ENCODE assay signal across 1 cellular context in the genomic region with DNA sequence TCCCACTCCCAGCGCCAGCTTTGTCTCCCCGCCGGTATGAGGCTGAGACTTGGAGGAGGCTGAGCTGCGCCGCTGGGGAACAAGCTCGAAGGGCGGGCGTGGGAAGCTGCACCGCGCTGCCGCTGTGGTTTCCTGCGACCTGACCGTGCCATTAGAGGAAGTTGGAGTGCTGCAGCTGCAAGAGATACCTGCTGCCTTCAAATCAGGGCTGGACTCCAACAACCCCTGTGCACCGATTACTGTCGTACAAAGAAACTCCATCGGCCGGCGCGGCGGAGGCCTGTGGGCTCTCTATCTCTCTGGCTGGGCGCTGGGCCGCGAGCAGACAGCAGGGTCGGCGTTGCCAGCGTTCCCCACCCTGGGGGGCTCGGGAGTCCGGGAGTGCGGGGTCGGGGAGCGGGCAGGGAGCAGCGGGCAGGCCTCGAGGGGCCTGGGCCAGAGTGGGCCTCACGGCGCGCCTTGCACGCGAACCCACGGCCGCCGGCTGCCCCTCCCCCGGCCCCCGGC.
TF ChIP-seq lines count a peak whose summit lies in the region.

No MANE protein-coding gene starts in this region.

TF ChIP-seq in K562, 482 proteins besides CTCF, POLR2A, EP300 and RAD21 (continued from another document and continues in another):
- peak; percentile 84; the same call in 1 of the 2 replicates for TF ChIP-seq FOXK1 (CRISPR knock-in tag; IDR thresholded peaks at IDR 0.05; ENCODE audit: borderline replicate concordance)
- no peak for TF ChIP-seq ZNF140 (CRISPR knock-in tag; IDR thresholded peaks at IDR 0.05)
- TF ChIP-seq ZNF830 (CRISPR knock-in tag; IDR thresholded peaks at IDR 0.05): no peak
- peak; percentile 55; the same call in 1 of the 2 replicates for TF ChIP-seq HLTF (IDR thresholded peaks at IDR 0.05)
- TF ChIP-seq SRSF9 (IDR thresholded peaks at IDR 0.05; ENCODE audit: borderline replicate concordance, low read depth, low read length): no peak
- no peak for TF ChIP-seq KLF6 (CRISPR knock-in tag; IDR thresholded peaks at IDR 0.05; ENCODE audit: borderline replicate concordance)
- TF ChIP-seq ZNF764 (CRISPR knock-in tag; IDR thresholded peaks at IDR 0.05; ENCODE audit: low read depth): no peak
- TF ChIP-seq, protein P1, sequence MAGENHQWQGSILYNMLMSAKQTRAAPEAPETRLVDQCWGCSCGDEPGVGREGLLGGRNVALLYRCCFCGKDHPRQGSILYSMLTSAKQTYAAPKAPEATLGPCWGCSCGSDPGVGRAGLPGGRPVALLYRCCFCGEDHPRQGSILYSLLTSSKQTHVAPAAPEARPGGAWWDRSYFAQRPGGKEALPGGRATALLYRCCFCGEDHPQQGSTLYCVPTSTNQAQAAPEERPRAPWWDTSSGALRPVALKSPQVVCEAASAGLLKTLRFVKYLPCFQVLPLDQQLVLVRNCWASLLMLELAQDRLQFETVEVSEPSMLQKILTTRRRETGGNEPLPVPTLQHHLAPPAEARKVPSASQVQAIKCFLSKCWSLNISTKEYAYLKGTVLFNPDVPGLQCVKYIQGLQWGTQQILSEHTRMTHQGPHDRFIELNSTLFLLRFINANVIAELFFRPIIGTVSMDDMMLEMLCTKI (IDR thresholded peaks at IDR 0.05; ENCODE audit: partially characterized antibody): no peak
- peak; percentile 62; the same call in 1 of the 2 replicates for TF ChIP-seq ZBED1 (IDR thresholded peaks at IDR 0.05)
- no peak for TF ChIP-seq CREBBP (IDR thresholded peaks at IDR 0.05; ENCODE audit: low read depth, low read length)
- TF ChIP-seq, protein P2, sequence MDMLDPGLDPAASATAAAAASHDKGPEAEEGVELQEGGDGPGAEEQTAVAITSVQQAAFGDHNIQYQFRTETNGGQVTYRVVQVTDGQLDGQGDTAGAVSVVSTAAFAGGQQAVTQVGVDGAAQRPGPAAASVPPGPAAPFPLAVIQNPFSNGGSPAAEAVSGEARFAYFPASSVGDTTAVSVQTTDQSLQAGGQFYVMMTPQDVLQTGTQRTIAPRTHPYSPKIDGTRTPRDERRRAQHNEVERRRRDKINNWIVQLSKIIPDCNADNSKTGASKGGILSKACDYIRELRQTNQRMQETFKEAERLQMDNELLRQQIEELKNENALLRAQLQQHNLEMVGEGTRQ (CRISPR knock-in tag; IDR thresholded peaks at IDR 0.05): no peak
- no peak for TF ChIP-seq GABPA (tag; conservative IDR thresholded peaks at IDR 0.05; ENCODE audit: low read depth)
- no peak for TF ChIP-seq POLR2B (IDR thresholded peaks at IDR 0.05; ENCODE audit: low read depth, partially characterized antibody)
- no peak for TF ChIP-seq ZNF551 (CRISPR knock-in tag; IDR thresholded peaks at IDR 0.05)
- no peak for TF ChIP-seq ZNF121 (CRISPR knock-in tag; conservative IDR thresholded peaks at IDR 0.05)
- no peak for TF ChIP-seq TCF7L2 (IDR thresholded peaks at IDR 0.05; ENCODE audit: low read depth, low read length)
- TF ChIP-seq, protein P3, sequence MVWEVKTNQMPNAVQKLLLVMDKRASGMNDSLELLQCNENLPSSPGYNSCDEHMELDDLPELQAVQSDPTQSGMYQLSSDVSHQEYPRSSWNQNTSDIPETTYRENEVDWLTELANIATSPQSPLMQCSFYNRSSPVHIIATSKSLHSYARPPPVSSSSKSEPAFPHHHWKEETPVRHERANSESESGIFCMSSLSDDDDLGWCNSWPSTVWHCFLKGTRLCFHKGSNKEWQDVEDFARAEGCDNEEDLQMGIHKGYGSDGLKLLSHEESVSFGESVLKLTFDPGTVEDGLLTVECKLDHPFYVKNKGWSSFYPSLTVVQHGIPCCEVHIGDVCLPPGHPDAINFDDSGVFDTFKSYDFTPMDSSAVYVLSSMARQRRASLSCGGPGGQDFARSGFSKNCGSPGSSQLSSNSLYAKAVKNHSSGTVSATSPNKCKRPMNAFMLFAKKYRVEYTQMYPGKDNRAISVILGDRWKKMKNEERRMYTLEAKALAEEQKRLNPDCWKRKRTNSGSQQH (CRISPR knock-in tag; IDR thresholded peaks at IDR 0.05): no peak
- 0 out of 2 replicates have a peak, but pooled peaks have one; percentile 11 for TF ChIP-seq ELF1 (tag; IDR thresholded peaks at IDR 0.05)
- TF ChIP-seq BMI1 (IDR thresholded peaks at IDR 0.05; ENCODE audit: low read length): no peak
- no peak for TF ChIP-seq ZBTB40 (IDR thresholded peaks at IDR 0.05)
- TF ChIP-seq ZBTB40 (CRISPR knock-in tag; IDR thresholded peaks at IDR 0.05): no peak
- no peak for TF ChIP-seq ZNF23 (CRISPR knock-in tag; IDR thresholded peaks at IDR 0.05)
- peak; percentile 81 for TF ChIP-seq SPI1 (IDR thresholded peaks at IDR 0.05; ENCODE audit: borderline replicate concordance, low read depth, low read length)
- TF ChIP-seq TAF1 (IDR thresholded peaks at IDR 0.05; ENCODE audit: control insufficient read depth, extremely low read depth, insufficient read depth, low read length, severe bottlenecking): no peak
- TF ChIP-seq DLX4 (CRISPR knock-in tag; IDR thresholded peaks at IDR 0.05): no peak
- no peak for TF ChIP-seq GATAD2B (IDR thresholded peaks at IDR 0.05; ENCODE audit: borderline replicate concordance)
- no peak for TF ChIP-seq ZFP30 (CRISPR knock-in tag; IDR thresholded peaks at IDR 0.05; ENCODE audit: borderline replicate concordance)
- no peak for TF ChIP-seq ZBTB9 (CRISPR knock-in tag; IDR thresholded peaks at IDR 0.05)
- no peak for TF ChIP-seq ZNF316 (IDR thresholded peaks at IDR 0.05)
- no peak for TF ChIP-seq ZNF12 (CRISPR knock-in tag; IDR thresholded peaks at IDR 0.05)
- TF ChIP-seq, protein P4, sequence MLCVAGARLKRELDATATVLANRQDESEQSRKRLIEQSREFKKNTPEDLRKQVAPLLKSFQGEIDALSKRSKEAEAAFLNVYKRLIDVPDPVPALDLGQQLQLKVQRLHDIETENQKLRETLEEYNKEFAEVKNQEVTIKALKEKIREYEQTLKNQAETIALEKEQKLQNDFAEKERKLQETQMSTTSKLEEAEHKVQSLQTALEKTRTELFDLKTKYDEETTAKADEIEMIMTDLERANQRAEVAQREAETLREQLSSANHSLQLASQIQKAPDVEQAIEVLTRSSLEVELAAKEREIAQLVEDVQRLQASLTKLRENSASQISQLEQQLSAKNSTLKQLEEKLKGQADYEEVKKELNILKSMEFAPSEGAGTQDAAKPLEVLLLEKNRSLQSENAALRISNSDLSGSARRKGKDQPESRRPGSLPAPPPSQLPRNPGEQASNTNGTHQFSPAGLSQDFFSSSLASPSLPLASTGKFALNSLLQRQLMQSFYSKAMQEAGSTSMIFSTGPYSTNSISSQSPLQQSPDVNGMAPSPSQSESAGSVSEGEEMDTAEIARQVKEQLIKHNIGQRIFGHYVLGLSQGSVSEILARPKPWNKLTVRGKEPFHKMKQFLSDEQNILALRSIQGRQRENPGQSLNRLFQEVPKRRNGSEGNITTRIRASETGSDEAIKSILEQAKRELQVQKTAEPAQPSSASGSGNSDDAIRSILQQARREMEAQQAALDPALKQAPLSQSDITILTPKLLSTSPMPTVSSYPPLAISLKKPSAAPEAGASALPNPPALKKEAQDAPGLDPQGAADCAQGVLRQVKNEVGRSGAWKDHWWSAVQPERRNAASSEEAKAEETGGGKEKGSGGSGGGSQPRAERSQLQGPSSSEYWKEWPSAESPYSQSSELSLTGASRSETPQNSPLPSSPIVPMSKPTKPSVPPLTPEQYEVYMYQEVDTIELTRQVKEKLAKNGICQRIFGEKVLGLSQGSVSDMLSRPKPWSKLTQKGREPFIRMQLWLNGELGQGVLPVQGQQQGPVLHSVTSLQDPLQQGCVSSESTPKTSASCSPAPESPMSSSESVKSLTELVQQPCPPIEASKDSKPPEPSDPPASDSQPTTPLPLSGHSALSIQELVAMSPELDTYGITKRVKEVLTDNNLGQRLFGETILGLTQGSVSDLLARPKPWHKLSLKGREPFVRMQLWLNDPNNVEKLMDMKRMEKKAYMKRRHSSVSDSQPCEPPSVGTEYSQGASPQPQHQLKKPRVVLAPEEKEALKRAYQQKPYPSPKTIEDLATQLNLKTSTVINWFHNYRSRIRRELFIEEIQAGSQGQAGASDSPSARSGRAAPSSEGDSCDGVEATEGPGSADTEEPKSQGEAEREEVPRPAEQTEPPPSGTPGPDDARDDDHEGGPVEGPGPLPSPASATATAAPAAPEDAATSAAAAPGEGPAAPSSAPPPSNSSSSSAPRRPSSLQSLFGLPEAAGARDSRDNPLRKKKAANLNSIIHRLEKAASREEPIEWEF (CRISPR knock-in tag; IDR thresholded peaks at IDR 0.05): no peak
- no peak for TF ChIP-seq KDM2B (CRISPR knock-in tag; IDR thresholded peaks at IDR 0.05)
- TF ChIP-seq ZNF239 (CRISPR knock-in tag; IDR thresholded peaks at IDR 0.05): no peak
